ENCODE assay signal across 3 cellular contexts in genomic region chr7:121037329-121037728, GRCh38. TPM values are rescaled to one million over a fixed set of nuclear protein-coding genes. Genes with fewer than 3 reads are reported as not detected.
"Had no signal": no experiment of that assay in that cellular context is flagged by ENCODE, and none has a peak within 500 bp of the region (broad histone marks: within the 10 kb centered on the region; RNA-seq: fewer than 3 reads in every experiment).

No MANE protein-coding gene starts in this region.

RNA-seq across cellular contexts. Expression of gene CPED1, which starts 48.8 kb away (rescaled TPM):
- total RNA-seq: naive thymus-derived CD8-positive, alpha-beta T cell; natural killer cell treated with Interleukin-12 subunit alpha and Interleukin-12 subunit beta and Interleukin-15 and Interleukin-18, amount 100 ng/mL, for 72 hours had no signal
- polyA plus RNA-seq: naive thymus-derived CD8-positive, alpha-beta T cell; neural cell had no signal
